Comparison of ENCODE assay signal across 9 cellular contexts in genomic region chr2:69616755-69617154, GRCh38. TPM values are rescaled to one million over a fixed set of nuclear protein-coding genes. Genes with fewer than 3 reads are reported as not detected.
DNase-seq lines count a peak whose midpoint lies in the region; ATAC-seq, FAIRE-seq and TF ChIP-seq lines count a peak whose summit lies in the region.
"Had no signal": no experiment of that assay in that cellular context is flagged by ENCODE, and none has a peak within 500 bp of the region (broad histone marks: within the 10 kb centered on the region; RNA-seq: fewer than 3 reads in every experiment).

No MANE protein-coding gene starts in this region.

- intact Hi-C loops in pancreas (cut with DNase I): no loop called here

- no peaks in the 10 kb centered on the region for H3K27me3 ChIP-seq in pancreas
- no peaks in the 10 kb centered on the region for H3K27me3 ChIP-seq in SJCRH30
- no peaks in the 10 kb centered on the region for H3K27me3 ChIP-seq in H7 (ENCODE audit: control insufficient read depth, insufficient read depth, low read length)

- DNase-seq in activated T-cell treated with anti-CD3 and anti-CD28 coated beads, Interleukin-2, amount 50 U/mL, for 72 hours: peak; percentile 40 to 48
- DNase-seq in pancreas: no peak
- DNase-seq in DMS79 treated with DMSO at 0.1 percent for 48 hours (lab: John Stamatoyannopoulos, UW): no peak
- DNase-seq in midbrain (lab: John Stamatoyannopoulos, UW): no peak
- no peak for DNase-seq in SJCRH30
- DNase-seq in H7: no peak

- H3K9me3 Mint-ChIP-seq in activated T-cell treated with anti-CD3 and anti-CD28 coated beads, Interleukin-2, amount 50 U/mL, for 72 hours: peaks cover 0 to 4% of the 10 kb centered on the region in 2 donors

- peaks cover 8 to 18% of the 10 kb centered on the region in 2 donors for H3K36me3 Mint-ChIP-seq in activated T-cell treated with anti-CD3 and anti-CD28 coated beads, Interleukin-2, amount 50 U/mL, for 72 hours (ENCODE audit: insufficient read depth in 2 of 2)

- WGBS in pancreas, 2 donors: 40 to 65% methylated on average over 1 of the region's 1 CpG

- H3K36me3 ChIP-seq in pancreas: no peaks in the 10 kb centered on the region
- H3K36me3 ChIP-seq in SJCRH30: no peaks in the 10 kb centered on the region
- no peaks in the 10 kb centered on the region for H3K36me3 ChIP-seq in H7 (replicated peaks; ENCODE audit: control insufficient read depth, insufficient read depth, low read length)

- peak overlapping the region; percentile 41 to 58 for H3K4me3 Mint-ChIP-seq in activated T-cell treated with anti-CD3 and anti-CD28 coated beads, Interleukin-2, amount 50 U/mL, for 72 hours

- no peak overlapping the region for H3K4me3 ChIP-seq in pancreas
- H3K4me3 ChIP-seq in SJCRH30: no peak overlapping the region
- H3K4me3 ChIP-seq in H7 (ENCODE audit: insufficient read depth, low read depth, low read length): no peak overlapping the region
- H3K4me3 ChIP-seq: skin epidermis had no signal

- H3K9me3 ChIP-seq in pancreas (no peaks in the 10 kb centered on the region), SJCRH30 (replicated peaks) (no peaks in the 10 kb centered on the region)

- FAIRE-seq in pancreas (lab: Jason Lieb, UNC): no peak

- peak; percentile 79 for ATAC-seq in GM18511 (IDR thresholded peaks at IDR 0.05; ENCODE audit: unreplicated experiment)
- ATAC-seq in HG03469 (IDR thresholded peaks at IDR 0.05; ENCODE audit: unreplicated experiment): peak; percentile 41
- ATAC-seq in activated T-cell treated with anti-CD3 and anti-CD28 coated beads, Interleukin-2, amount 50 U/mL, for 72 hours (replicated peaks in 1 of 2): peak; percentile 58 to 60
- ATAC-seq in pancreas: peak in 3 of 4 donors; percentile 44 to 62 (median 58)

- H3K27me3 Mint-ChIP-seq in activated T-cell treated with anti-CD3 and anti-CD28 coated beads, Interleukin-2, amount 50 U/mL, for 72 hours (ENCODE audit: low read depth): no peaks in the 10 kb centered on the region

- H3K27ac ChIP-seq in pancreas (peak overlapping the region in 1 of 4 donors; percentile 12), SJCRH30 (no peak overlapping the region)
- H3K27ac ChIP-seq: skin epidermis had no signal

- peaks cover 20% of the 10 kb centered on the region for H3K4me1 Mint-ChIP-seq in activated T-cell treated with anti-CD3 and anti-CD28 coated beads, Interleukin-2, amount 50 U/mL, for 72 hours (ENCODE audit: low read depth)

- TF ChIP-seq CTCF in pancreas (IDR thresholded peaks at IDR 0.05): no peak

- H3K27ac Mint-ChIP-seq in activated T-cell treated with anti-CD3 and anti-CD28 coated beads, Interleukin-2, amount 50 U/mL, for 72 hours: peak overlapping the region; percentile 58

- H3K4me1 ChIP-seq in pancreas (peaks cover 0 to 24% (median 0%) of the 10 kb centered on the region in 3 donors), SJCRH30 (peaks cover 4% of the 10 kb centered on the region; the same call in 1 of the 2 replicates)

RNA-seq across cellular contexts. Expression of gene AAK1, which starts 26.8 kb away (rescaled TPM):
- total RNA-seq in activated T-cell treated with anti-CD3 and anti-CD28 coated beads, Interleukin-2, amount 50 U/mL, for 72 hours: 100 to 1,000 TPM; 134 to 137 TPM
- total RNA-seq in pancreas: 10 to 100 TPM; 26.3 to 45.1 (median 35.5) TPM
- polyA plus RNA-seq in pancreas: 10 to 100 TPM; 20.6 to 27.8 TPM
- 34.3 and 34.8 TPM in 2 replicates for total RNA-seq in SJCRH30 (2014; rRNA removed; shearing (Covaris generic))
- 16.2 and 26.5 TPM in 2 replicates for total RNA-seq in H7 (2014; rRNA removed; shearing (Covaris generic))

Comparison
In these comparisons a context has a peak if more than half of its experiments do, and no peak if none do; other contexts are left out.
1. DNase-seq: peak in activated T-cell treated with anti-CD3 and anti-CD28 coated beads, Interleukin-2, amount 50 U/mL, for 72 hours (2 of 2); none in pancreas (0 of 6), DMS79 treated with DMSO at 0.1 percent for 48 hours (single experiment), midbrain (single experiment), SJCRH30 (0 of 2) and H7 (single experiment).
2. Peak in every context shown above with its lines, with median percentiles within 50 percentile points of each other: ATAC-seq.